In genomic region chr17:8629371-8630226, GRCh38 we compare ENCODE assay signal across 8 cellular contexts. TPM values are rescaled to one million over a fixed set of nuclear protein-coding genes. Genes with fewer than 3 reads are reported as not detected.
A peak's percentile ranks its signal among the peaks of the same experiment; 100 is the strongest.
DNase-seq lines count a peak whose midpoint lies in the region; ATAC-seq and TF ChIP-seq lines count a peak whose summit lies in the region.

No MANE protein-coding gene starts in this region.

- H3K9me3 ChIP-seq in osteoblast (ENCODE audit: low read depth, low read length) = no peaks in the 10 kb centered on the region

- H3K4me1 Mint-ChIP-seq in activated naive CD4-positive, alpha-beta T cell treated with anti-CD3 and anti-CD28 coated beads, Interleukin-2, amount 50 U/mL, for 24 hours = peaks cover 18% of the 10 kb centered on the region

- ATAC-seq in HG03571 (IDR thresholded peaks at IDR 0.05; ENCODE audit: unreplicated experiment) (no peak), HG02884 (IDR thresholded peaks at IDR 0.05; ENCODE audit: unreplicated experiment) (no peak)

- H3K36me3 ChIP-seq in osteoblast (ENCODE audit: insufficient read depth, low read length) = no peaks in the 10 kb centered on the region

- no peaks in the 10 kb centered on the region for H3K36me3 Mint-ChIP-seq in activated naive CD4-positive, alpha-beta T cell treated with anti-CD3 and anti-CD28 coated beads, Interleukin-2, amount 50 U/mL, for 24 hours

- intact Hi-C loops in head of caudate nucleus (cut with DNase I) = loop anchor here (5.0 kb wide), 1 partner anchor 192 kb away; the partner anchor contains the start of gene NDEL1

- H3K4me1 ChIP-seq in osteoblast (ENCODE audit: insufficient read depth, low read length) = peaks cover 11% of the 10 kb centered on the region

- H3K27me3 Mint-ChIP-seq in activated naive CD4-positive, alpha-beta T cell treated with anti-CD3 and anti-CD28 coated beads, Interleukin-2, amount 50 U/mL, for 24 hours = peaks cover 27% of the 10 kb centered on the region

- H3K27ac Mint-ChIP-seq in activated naive CD4-positive, alpha-beta T cell treated with anti-CD3 and anti-CD28 coated beads, Interleukin-2, amount 50 U/mL, for 24 hours = no peak overlapping the region

- H3K4me3 Mint-ChIP-seq in activated naive CD4-positive, alpha-beta T cell treated with anti-CD3 and anti-CD28 coated beads, Interleukin-2, amount 50 U/mL, for 24 hours = peak overlapping the region; percentile 97

- peak; percentile 45 for DNase-seq in EL
- DNase-seq in NCI-H1105 treated with DMSO at 0.1 percent for 48 hours (lab: John Stamatoyannopoulos, UW) = peak; percentile 45
- DNase-seq in head of caudate nucleus = peak in 38 of 42 donors; percentile 10 to 58 (median 31)
- peak; percentile 91 for DNase-seq in osteoblast (ENCODE audit: insufficient read length, low spot score, missing footprints)
- DNase-seq in RPMI8226 = no peak

- H4K20me1 ChIP-seq in osteoblast (ENCODE audit: insufficient read depth, low read length) = peaks cover 7% of the 10 kb centered on the region

- peak overlapping the region; percentile 96 for H3K4me2 ChIP-seq in osteoblast (ENCODE audit: insufficient read depth, low read length)

- TF ChIP-seq CTCF in osteoblast (IDR thresholded peaks at IDR 0.05; ENCODE audit: extremely low read depth, low read depth, low read length) = no peak

- H2AFZ ChIP-seq in osteoblast (ENCODE audit: low read length) = peak overlapping the region; percentile 96

- peak overlapping the region; percentile 70 for H3K27ac ChIP-seq in osteoblast (ENCODE audit: low read depth, low read length)

- H3K4me3 ChIP-seq in osteoblast (ENCODE audit: insufficient read depth, low read length) = peak overlapping the region; percentile 95

- peaks cover 11% of the 10 kb centered on the region for H3K27me3 ChIP-seq in osteoblast (ENCODE audit: insufficient read depth, low read length)

- H3K9me3 Mint-ChIP-seq in activated naive CD4-positive, alpha-beta T cell treated with anti-CD3 and anti-CD28 coated beads, Interleukin-2, amount 50 U/mL, for 24 hours = no peaks in the 10 kb centered on the region

- peaks cover 41% of the 10 kb centered on the region for H3K79me2 ChIP-seq in osteoblast (ENCODE audit: insufficient read depth, low read length)

RNA-seq across cellular contexts. Expression of gene MYH10, which starts 0.9 kb away (rescaled TPM):
- total RNA-seq in osteoblast = 40.9 and 41.5 TPM in 2 replicates
